ENCODE assay signal across 4 cellular contexts in the genomic region with DNA sequence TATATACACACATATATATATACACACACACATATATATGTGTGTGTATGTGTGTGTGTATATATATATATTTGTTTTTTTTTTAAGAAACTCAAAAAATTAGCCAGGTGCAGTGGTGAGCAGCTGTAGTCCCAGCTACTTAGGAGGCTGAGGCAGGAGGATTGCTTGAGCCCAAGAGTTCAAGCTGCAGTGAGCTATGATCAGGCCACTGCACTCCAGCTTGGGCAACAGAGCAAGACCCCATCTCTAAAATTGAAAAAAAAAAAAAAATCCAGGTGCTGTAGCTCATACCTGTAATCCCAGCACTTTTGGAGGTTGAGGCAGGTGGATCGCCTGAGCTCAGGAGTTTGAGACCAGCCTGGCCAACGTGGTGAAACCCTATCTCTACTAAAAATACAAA. TPM values are rescaled to one million over a fixed set of nuclear protein-coding genes. Genes with fewer than 3 reads are reported as not detected.
"Had no signal": no experiment of that assay in that cellular context is flagged by ENCODE, and none has a peak within 500 bp of the region (broad histone marks: within the 10 kb centered on the region; RNA-seq: fewer than 3 reads in every experiment).

No MANE protein-coding gene starts in this region.

RNA-seq across cellular contexts. Expression of gene CCDC87, which starts 3.5 kb away (rescaled TPM):
- total RNA-seq: MCF 10A had no signal

RNA-seq across cellular contexts. Expression of gene ACTN3, which starts 42.6 kb away (rescaled TPM):
- total RNA-seq: LHCN-M2, M059J, MCF 10A, NCI-H460 had no signal
